ENCODE assay signal across 15 cellular contexts in genomic region chr5:164191240-164191639, GRCh38.
DNase-seq lines count a peak whose midpoint lies in the region; ATAC-seq, FAIRE-seq and TF ChIP-seq lines count a peak whose summit lies in the region.
"Had no signal": no experiment of that assay in that cellular context is flagged by ENCODE, and none has a peak within 500 bp of the region (broad histone marks: within the 10 kb centered on the region; RNA-seq: fewer than 3 reads in every experiment).

No MANE protein-coding gene starts in this region.

- H3K36me3 Mint-ChIP-seq in CD8-positive, alpha-beta T cell = no peaks in the 10 kb centered on the region
- H3K36me3 Mint-ChIP-seq in endodermal cell (ENCODE audit: low read depth) = no peaks in the 10 kb centered on the region
- H3K36me3 Mint-ChIP-seq: memory B cell had no signal

- ATAC-seq in CD8-positive, alpha-beta T cell = no peak
- ATAC-seq: activated T-cell treated with anti-CD3 and anti-CD28 coated beads, Interleukin-2, amount 50 U/mL, for 4 hours had no signal

- POLR2A ChIA-PET in endothelial cell of umbilical vein (lab: Charles Lee) (no interaction called here), RWPE1 (lab: Yijun Ruan, JAX; ENCODE audit: low non-redundant PET) (no interaction called here)
- POLR2A ChIA-PET in CD8-positive, alpha-beta T cell (lab: Charles Lee) = no interaction called here

- H4K20me1 ChIP-seq in endothelial cell of umbilical vein (replicated peaks; ENCODE audit: control insufficient read depth, extremely low read depth, insufficient read depth, low read length) = no peaks in the 10 kb centered on the region

- TF ChIP-seq POLR2A in endothelial cell of umbilical vein (IDR thresholded peaks at IDR 0.05; ENCODE audit: low read depth, low read length) (no peak), GM12892 (IDR thresholded peaks at IDR 0.05; ENCODE audit: low read depth, low read length) (no peak)

- no peaks in the 10 kb centered on the region for H3K4me1 Mint-ChIP-seq in CD8-positive, alpha-beta T cell (ENCODE audit: low read depth)
- peaks cover 8% of the 10 kb centered on the region for H3K4me1 Mint-ChIP-seq in endodermal cell

- H3K27me3 Mint-ChIP-seq in CD8-positive, alpha-beta T cell (ENCODE audit: low read depth) = no peaks in the 10 kb centered on the region
- no peaks in the 10 kb centered on the region for H3K27me3 Mint-ChIP-seq in endodermal cell (ENCODE audit: insufficient read depth)

- peaks cover 6% of the 10 kb centered on the region for H3K9me3 Mint-ChIP-seq in CD8-positive, alpha-beta T cell
- no peaks in the 10 kb centered on the region for H3K9me3 Mint-ChIP-seq in endodermal cell
- H3K9me3 Mint-ChIP-seq: memory B cell had no signal

- CTCF ChIA-PET in endothelial cell of umbilical vein (lab: Charles Lee) (interaction anchor here (1.4 kb wide), 1 partner anchor 13 kb away, joined by 3 read pairs; no protein-coding TSS in a partner anchor), RWPE1 (lab: Yijun Ruan, JAX) (interaction anchor here (0.5 kb wide), 1 partner anchor 19 kb away, joined by 10 read pairs; no protein-coding TSS in a partner anchor)
- CTCF ChIA-PET in CD8-positive, alpha-beta T cell (lab: Charles Lee) = no interaction called here

- H3K4me3 Mint-ChIP-seq in CD8-positive, alpha-beta T cell = no peak overlapping the region
- H3K4me3 Mint-ChIP-seq in endodermal cell = no peak overlapping the region
- H3K4me3 Mint-ChIP-seq: activated T-cell treated with anti-CD3 and anti-CD28 coated beads, Interleukin-2, amount 50 U/mL, for 4 hours; memory B cell had no signal

- H3K79me2 ChIP-seq in endothelial cell of umbilical vein (ENCODE audit: control insufficient read depth, insufficient read depth, low read length) = no peaks in the 10 kb centered on the region

- dilution Hi-C loops in endothelial cell of umbilical vein (cut with MboI; ENCODE audit: extremely low pct_ligation_motif_present, low sequenced_read_pairs) = no loop called here

- H3K27ac Mint-ChIP-seq in CD8-positive, alpha-beta T cell = no peak overlapping the region
- no peak overlapping the region for H3K27ac Mint-ChIP-seq in endodermal cell
- H3K27ac Mint-ChIP-seq: memory B cell had no signal

- H3K27ac ChIP-seq in endothelial cell of umbilical vein (ENCODE audit: insufficient read depth, low read depth, low read length) (no peak overlapping the region), RWPE1 (no peak overlapping the region), endodermal cell (ENCODE audit: low read depth, low read length) (no peak overlapping the region)
- no peak overlapping the region for H3K27ac ChIP-seq in CD8-positive, alpha-beta T cell (ENCODE audit: low read depth, low read length)
- H3K27ac ChIP-seq: SK-N-MC had no signal

- FAIRE-seq in endothelial cell of umbilical vein (lab: Jason Lieb, UNC) = peak; percentile 66
- no peak for FAIRE-seq in GM12892 (lab: Jason Lieb, UNC)
- FAIRE-seq: GM12891 had no signal

- TF ChIP-seq CTCF in AG10803 (conservative IDR thresholded peaks at IDR 0.05; ENCODE audit: low read length) (no peak), endothelial cell of umbilical vein (IDR thresholded peaks at IDR 0.05; ENCODE audit: extremely low read depth in 1 of 2, insufficient read depth in 1 of 2, low read depth in 1 of 2, low read length in 2 of 2) (no peak), RWPE1 (conservative IDR thresholded peaks at IDR 0.05; ENCODE audit: low read depth) (no peak), endodermal cell (conservative IDR thresholded peaks at IDR 0.05) (no peak)
- TF ChIP-seq CTCF in CD8-positive, alpha-beta T cell (IDR thresholded peaks at IDR 0.05) = no peak

- H3K4me1 ChIP-seq in endothelial cell of umbilical vein (ENCODE audit: control insufficient read depth, extremely low read depth, insufficient read depth, low read length) (no peaks in the 10 kb centered on the region), endodermal cell (ENCODE audit: control insufficient read depth, insufficient read depth, low read length) (no peaks in the 10 kb centered on the region)
- no peaks in the 10 kb centered on the region for H3K4me1 ChIP-seq in CD8-positive, alpha-beta T cell (ENCODE audit: insufficient read depth, low read length)

- H3K4me2 ChIP-seq in endothelial cell of umbilical vein (ENCODE audit: insufficient read depth, low read length) = no peak overlapping the region

- H3K27me3 ChIP-seq in endothelial cell of umbilical vein (ENCODE audit: control insufficient read depth in 2 of 2, insufficient read depth in 2 of 2, low read length in 2 of 2) = no peaks in the 10 kb centered on the region
- H3K27me3 ChIP-seq in CD8-positive, alpha-beta T cell (ENCODE audit: insufficient read depth, low read length) = no peaks in the 10 kb centered on the region
- no peaks in the 10 kb centered on the region for H3K27me3 ChIP-seq in endodermal cell (ENCODE audit: control insufficient read depth, insufficient read depth, low read length, poor library complexity, severe bottlenecking)
- H3K27me3 ChIP-seq: BE2C had no signal

- intact Hi-C loops in endothelial cell of umbilical vein (cut with micrococcal nuclease) = no loop called here
- intact Hi-C loops in CD8-positive, alpha-beta T cell (cut with DNase I, micrococcal nuclease) = no loop called here

- no peak overlapping the region for H3K4me3 ChIP-seq in AG10803 (ENCODE audit: low read length)
- H3K4me3 ChIP-seq in endothelial cell of umbilical vein (replicated peaks in 1 of 3; ENCODE audit: insufficient read depth in 1 of 3, low read depth in 1 of 3, low read length in 3 of 3) = no peak overlapping the region
- H3K4me3 ChIP-seq in CD8-positive, alpha-beta T cell (ENCODE audit: low read depth, low read length) = no peak overlapping the region
- H3K4me3 ChIP-seq in endodermal cell (ENCODE audit: low read length) = no peak overlapping the region
- H3K4me3 ChIP-seq: SK-N-MC had no signal

- 88 to 100% methylated on average over 1 to 3 of the region's 3 CpGs for WGBS in endodermal cell (ENCODE audit: insufficient coverage in 1 of 2, insufficient read length in 1 of 2), 2 experiments

- DNase-seq in AG10803 (ENCODE audit: low read depth) = peak; percentile 1
- peak; percentile 8 for DNase-seq in M059J (ENCODE audit: low read depth)
- peak; percentile 69 for DNase-seq in endothelial cell of umbilical vein (ENCODE audit: low read depth, low spot score)
- peak; percentile 54 for DNase-seq in myocyte (ENCODE audit: low read depth)
- DNase-seq in RWPE1 (ENCODE audit: low spot score) = no peak
- no peak for DNase-seq in CD8-positive, alpha-beta T cell
- no peak for DNase-seq in endodermal cell
- DNase-seq in GM12892 (ENCODE audit: insufficient read length) = no peak
- DNase-seq: activated T-cell treated with anti-CD3 and anti-CD28 coated beads, Interleukin-2, amount 50 U/mL, for 4 hours; BE2C; NCI-H1694; stimulated activated CD4-positive, alpha-beta T cell treated with anti-CD3 and anti-CD28 coated beads, Interleukin-1b, Interleukin-23, amount 100 ng/mL, for 48 hours had no signal

- no peaks in the 10 kb centered on the region for H3K9me3 ChIP-seq in endothelial cell of umbilical vein (replicated peaks; ENCODE audit: control insufficient read depth, insufficient read depth, low read length)
- no peaks in the 10 kb centered on the region for H3K9me3 ChIP-seq in CD8-positive, alpha-beta T cell (ENCODE audit: low read length)
- no peaks in the 10 kb centered on the region for H3K9me3 ChIP-seq in endodermal cell (ENCODE audit: control insufficient read depth, low read length)
- H3K9me3 ChIP-seq: BE2C had no signal

- no peaks in the 10 kb centered on the region for H3K9me1 ChIP-seq in endothelial cell of umbilical vein (replicated peaks; ENCODE audit: control insufficient read depth, extremely low read depth, insufficient read depth, low read length)

- no peaks in the 10 kb centered on the region for H3K36me3 ChIP-seq in endothelial cell of umbilical vein (ENCODE audit: control insufficient read depth in 2 of 2, extremely low read depth in 1 of 2, insufficient read depth in 2 of 2, low read length in 2 of 2)
- H3K36me3 ChIP-seq in CD8-positive, alpha-beta T cell (ENCODE audit: insufficient read depth, low read length) = no peaks in the 10 kb centered on the region
- H3K36me3 ChIP-seq in endodermal cell (ENCODE audit: control insufficient read depth, insufficient read depth, low read length) = no peaks in the 10 kb centered on the region
- H3K36me3 ChIP-seq: BE2C had no signal

- H3K9ac ChIP-seq in endothelial cell of umbilical vein (replicated peaks; ENCODE audit: extremely low read depth, insufficient read depth, low read length) (no peak overlapping the region), endodermal cell (ENCODE audit: extremely low read depth, low read length, poor library complexity, severe bottlenecking) (no peak overlapping the region)

- BruUV-seq in endothelial cell of umbilical vein (replicated peaks; lab: Mats Ljungman, UMichigan) = no TSS peak

- H2AFZ ChIP-seq in endothelial cell of umbilical vein (ENCODE audit: low read depth, low read length) = peak overlapping the region; percentile 30

TF ChIP-seq in endothelial cell of umbilical vein, 7 proteins besides CTCF, POLR2A, EP300 and RAD21:
- TF ChIP-seq EZH2 (IDR thresholded peaks at IDR 0.05; ENCODE audit: borderline replicate concordance, low read depth, low read length, severe bottlenecking) (no peak), MYC (IDR thresholded peaks at IDR 0.05; ENCODE audit: low read depth, low read length) (no peak), JUN (IDR thresholded peaks at IDR 0.05; ENCODE audit: borderline replicate concordance, insufficient read depth, insufficient read length, low read depth) (no peak)

Comparison
In these comparisons a context has a peak if more than half of its experiments do, and no peak if none do; other contexts are left out.
1. DNase-seq: peak in AG10803 (single experiment), M059J (single experiment), endothelial cell of umbilical vein (single experiment) and myocyte (single experiment); none in RWPE1 (single experiment), CD8-positive, alpha-beta T cell (0 of 7), endodermal cell (single experiment) and GM12892 (single experiment).